In the genomic region with DNA sequence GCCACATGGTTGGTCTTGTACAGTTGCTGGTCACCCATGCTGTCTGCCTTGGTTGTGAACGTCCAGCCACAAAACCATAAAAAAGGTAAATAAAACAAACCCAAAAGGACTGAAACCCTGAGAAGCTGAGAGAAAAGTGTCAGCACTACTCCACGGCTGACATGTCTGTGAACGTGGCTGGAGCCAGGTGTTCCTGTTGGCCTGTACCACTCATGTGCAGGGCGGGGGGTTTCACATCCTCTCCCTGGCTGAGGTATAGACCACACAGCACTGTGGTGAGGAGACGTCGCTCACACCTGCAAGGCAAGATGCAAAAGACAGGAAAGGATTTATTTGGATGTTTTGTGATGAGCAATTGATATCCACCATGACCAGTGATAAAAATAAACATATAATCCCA, we compare ENCODE assay signal across 11 cellular contexts. TPM values are rescaled to one million over a fixed set of nuclear protein-coding genes. Genes with fewer than 3 reads are reported as not detected.
DNase-seq lines count a peak whose midpoint lies in the region; ATAC-seq and TF ChIP-seq lines count a peak whose summit lies in the region.
"Had no signal": no experiment of that assay in that cellular context is flagged by ENCODE, and none has a peak within 500 bp of the region (broad histone marks: within the 10 kb centered on the region; RNA-seq: fewer than 3 reads in every experiment).

No MANE protein-coding gene starts in this region.

- POLR2A ChIA-PET in activated naive CD8-positive, alpha-beta T cell treated with anti-CD3 and anti-CD28 coated beads, Interleukin-2, amount 10 ng/mL, durations not matched to agents 7 days and 5 days (lab: Charles Lee): interaction anchor here (0.8 to 1.6 kb wide), 2 partner anchors 10 to 179 kb away, joined by 3 read pairs; no protein-coding TSS in a partner anchor
- POLR2A ChIA-PET in HEK293T (lab: Yijun Ruan, JAX): no interaction called here

- CTCF ChIA-PET in HEK293T (lab: Yijun Ruan, JAX): no interaction called here

- no peaks in the 10 kb centered on the region for H3K9me3 Mint-ChIP-seq in activated naive CD8-positive, alpha-beta T cell treated with anti-CD3 and anti-CD28 coated beads, Interleukin-2, amount 10 ng/mL, durations not matched to agents 7 days and 5 days

- H3K36me3 Mint-ChIP-seq in activated naive CD8-positive, alpha-beta T cell treated with anti-CD3 and anti-CD28 coated beads, Interleukin-2, amount 10 ng/mL, durations not matched to agents 7 days and 5 days: peaks cover 29% of the 10 kb centered on the region

- no peaks in the 10 kb centered on the region for H3K27me3 Mint-ChIP-seq in activated naive CD8-positive, alpha-beta T cell treated with anti-CD3 and anti-CD28 coated beads, Interleukin-2, amount 10 ng/mL, durations not matched to agents 7 days and 5 days

- DNase-seq in activated naive CD8-positive, alpha-beta T cell treated with anti-CD3 and anti-CD28 coated beads, Interleukin-2, amount 10 ng/mL, durations not matched to agents 7 days and 5 days: peak; percentile 59
- DNase-seq in UCSD-AML1 (lab: John Stamatoyannopoulos, UW; ENCODE audit: unreplicated experiment): no peak
- DNase-seq in NCI-H82 treated with DMSO at 0.1 percent for 48 hours (lab: John Stamatoyannopoulos, UW; ENCODE audit: unreplicated experiment): no peak
- DNase-seq in HEK293T (ENCODE audit: extremely low spot score): no peak
- DNase-seq in NCI-H1436 treated with DMSO at 0.1 percent for 48 hours (lab: John Stamatoyannopoulos, UW): no peak
- DNase-seq: DMS53, Kasumi-1, SJCRH30 had no signal

- peak overlapping the region; percentile 45 for H3K4me3 Mint-ChIP-seq in activated naive CD8-positive, alpha-beta T cell treated with anti-CD3 and anti-CD28 coated beads, Interleukin-2, amount 10 ng/mL, durations not matched to agents 7 days and 5 days

- H3K4me1 Mint-ChIP-seq in activated naive CD8-positive, alpha-beta T cell treated with anti-CD3 and anti-CD28 coated beads, Interleukin-2, amount 10 ng/mL, durations not matched to agents 7 days and 5 days: peaks cover 16% of the 10 kb centered on the region

- peak overlapping the region; percentile 81 for H3K27ac Mint-ChIP-seq in activated naive CD8-positive, alpha-beta T cell treated with anti-CD3 and anti-CD28 coated beads, Interleukin-2, amount 10 ng/mL, durations not matched to agents 7 days and 5 days

- ATAC-seq in GM18502 (IDR thresholded peaks at IDR 0.05; ENCODE audit: poor library complexity, unreplicated experiment) (peak; percentile 92), GM21360 (IDR thresholded peaks at IDR 0.05; ENCODE audit: unreplicated experiment) (peak; percentile 80), HG03103 (IDR thresholded peaks at IDR 0.05; ENCODE audit: low read depth, unreplicated experiment) (peak; percentile 88)
- ATAC-seq in activated naive CD8-positive, alpha-beta T cell treated with anti-CD3 and anti-CD28 coated beads, Interleukin-2, amount 10 ng/mL, durations not matched to agents 7 days and 5 days (ENCODE audit: low read depth): peak; percentile 97

TF ChIP-seq in HEK293T, 16 proteins besides CTCF, POLR2A, EP300 and RAD21:
- TF ChIP-seq ZNF384 (IDR thresholded peaks at IDR 0.05) (no peak), HDGF (IDR thresholded peaks at IDR 0.05; ENCODE audit: borderline replicate concordance) (no peak), L3MBTL2 (conservative IDR thresholded peaks at IDR 0.05) (no peak), ARNT (IDR thresholded peaks at IDR 0.05) (no peak), FOXM1 (IDR thresholded peaks at IDR 0.05; ENCODE audit: borderline replicate concordance) (no peak), SUZ12 (IDR thresholded peaks at IDR 0.05) (no peak), TARDBP (IDR thresholded peaks at IDR 0.05) (no peak), NFRKB (IDR thresholded peaks at IDR 0.05) (no peak), ELF4 (IDR thresholded peaks at IDR 0.05) (no peak), FOXK2 (IDR thresholded peaks at IDR 0.05) (no peak), LEF1 (IDR thresholded peaks at IDR 0.05; ENCODE audit: borderline replicate concordance) (no peak), BHLHE40 (IDR thresholded peaks at IDR 0.05; ENCODE audit: borderline replicate concordance) (no peak), FOXA1 (IDR thresholded peaks at IDR 0.05) (no peak), CTBP1 (IDR thresholded peaks at IDR 0.05; ENCODE audit: borderline replicate concordance) (no peak), SP1 (IDR thresholded peaks at IDR 0.05) (no peak)
- TF ChIP-seq, protein P1, sequence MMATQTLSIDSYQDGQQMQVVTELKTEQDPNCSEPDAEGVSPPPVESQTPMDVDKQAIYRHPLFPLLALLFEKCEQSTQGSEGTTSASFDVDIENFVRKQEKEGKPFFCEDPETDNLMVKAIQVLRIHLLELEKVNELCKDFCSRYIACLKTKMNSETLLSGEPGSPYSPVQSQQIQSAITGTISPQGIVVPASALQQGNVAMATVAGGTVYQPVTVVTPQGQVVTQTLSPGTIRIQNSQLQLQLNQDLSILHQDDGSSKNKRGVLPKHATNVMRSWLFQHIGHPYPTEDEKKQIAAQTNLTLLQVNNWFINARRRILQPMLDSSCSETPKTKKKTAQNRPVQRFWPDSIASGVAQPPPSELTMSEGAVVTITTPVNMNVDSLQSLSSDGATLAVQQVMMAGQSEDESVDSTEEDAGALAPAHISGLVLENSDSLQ (IDR thresholded peaks at IDR 0.05): no peak
TF ChIP-seq in HEK293T: peak in this region for 0.

RNA-seq across cellular contexts. Expression of a gene that starts 51.9 kb away (rescaled TPM):
- total RNA-seq in activated naive CD8-positive, alpha-beta T cell treated with anti-CD3 and anti-CD28 coated beads, Interleukin-2, amount 10 ng/mL, durations not matched to agents 7 days and 5 days: 10 to 100 TPM; 28.5 to 29.9 TPM
